Comparison of ENCODE assay signal across 8 cellular contexts in genomic region chr14:92951912-92952471, GRCh38. TPM values are rescaled to one million over a fixed set of nuclear protein-coding genes. Genes with fewer than 3 reads are reported as not detected.
DNase-seq lines count a peak whose midpoint lies in the region; ATAC-seq and TF ChIP-seq lines count a peak whose summit lies in the region.

No MANE protein-coding gene starts in this region.

- ATAC-seq in GM19324 (IDR thresholded peaks at IDR 0.05; ENCODE audit: low FRiP score, unreplicated experiment): peak; percentile 59

- intact Hi-C loops in activated T-helper 1 cell treated with anti-CD3 and anti-CD28 coated beads, Interleukin-12 subunit alpha, Interleukin-12 subunit beta, Interleukin-2, Interleukin-4 antibody, amounts not matched to agents 30 ng/mL and 10 ng/mL and 1 ng/mL, durations not matched to agents 14 hours and 24 hours and 36 hours (cut with micrococcal nuclease): loop anchor here (1.0 kb wide), 4 partner anchors 161 to 267 kb away; no protein-coding TSS in a partner anchor
- intact Hi-C loops in stomach (cut with DNase I; ENCODE audit: low total_unique reads): loop anchor here (10.0 kb wide), 1 partner anchor 183 kb away; no protein-coding TSS in a partner anchor

- no peak overlapping the region for H3K4me3 Mint-ChIP-seq in activated T-helper 1 cell treated with anti-CD3 and anti-CD28 coated beads, Interleukin-12 subunit alpha, Interleukin-12 subunit beta, Interleukin-2, Interleukin-4 antibody, amounts not matched to agents 30 ng/mL and 10 ng/mL and 1 ng/mL, durations not matched to agents 14 hours and 24 hours and 36 hours
- H3K4me3 Mint-ChIP-seq in neural crest cell: no peak overlapping the region

- no peaks in the 10 kb centered on the region for H3K9me3 Mint-ChIP-seq in activated T-helper 1 cell treated with anti-CD3 and anti-CD28 coated beads, Interleukin-12 subunit alpha, Interleukin-12 subunit beta, Interleukin-2, Interleukin-4 antibody, amounts not matched to agents 30 ng/mL and 10 ng/mL and 1 ng/mL, durations not matched to agents 14 hours and 24 hours and 36 hours
- H3K9me3 Mint-ChIP-seq in neural crest cell: no peaks in the 10 kb centered on the region

- no peak overlapping the region for H3K27ac ChIP-seq in stomach

- H3K27ac Mint-ChIP-seq in activated T-helper 1 cell treated with anti-CD3 and anti-CD28 coated beads, Interleukin-12 subunit alpha, Interleukin-12 subunit beta, Interleukin-2, Interleukin-4 antibody, amounts not matched to agents 30 ng/mL and 10 ng/mL and 1 ng/mL, durations not matched to agents 14 hours and 24 hours and 36 hours: peak overlapping the region; percentile 15
- H3K27ac Mint-ChIP-seq in neural crest cell (ENCODE audit: unreplicated experiment): no peak overlapping the region

- TF ChIP-seq POLR2A in stomach (IDR thresholded peaks at IDR 0.05): no peak

- peaks cover 0 to 13% (median 6%) of the 10 kb centered on the region in 4 donors for H3K4me1 ChIP-seq in stomach

- no peaks in the 10 kb centered on the region for H3K27me3 Mint-ChIP-seq in activated T-helper 1 cell treated with anti-CD3 and anti-CD28 coated beads, Interleukin-12 subunit alpha, Interleukin-12 subunit beta, Interleukin-2, Interleukin-4 antibody, amounts not matched to agents 30 ng/mL and 10 ng/mL and 1 ng/mL, durations not matched to agents 14 hours and 24 hours and 36 hours (ENCODE audit: insufficient read depth)
- no peaks in the 10 kb centered on the region for H3K27me3 Mint-ChIP-seq in neural crest cell (ENCODE audit: low read depth)

- TF ChIP-seq CTCF in neural crest cell (conservative IDR thresholded peaks at IDR 0.05) (peak; percentile 96), stomach (IDR thresholded peaks at IDR 0.05) (peak in 6 of 7 experiments; percentile 70 to 98 (median 94))

- no peaks in the 10 kb centered on the region for H3K27me3 ChIP-seq in stomach

- H3K36me3 Mint-ChIP-seq in activated T-helper 1 cell treated with anti-CD3 and anti-CD28 coated beads, Interleukin-12 subunit alpha, Interleukin-12 subunit beta, Interleukin-2, Interleukin-4 antibody, amounts not matched to agents 30 ng/mL and 10 ng/mL and 1 ng/mL, durations not matched to agents 14 hours and 24 hours and 36 hours (ENCODE audit: low read depth): no peaks in the 10 kb centered on the region
- no peaks in the 10 kb centered on the region for H3K36me3 Mint-ChIP-seq in neural crest cell (ENCODE audit: low read depth)

- H3K4me3 ChIP-seq in stomach: no peak overlapping the region

- no peaks in the 10 kb centered on the region for H3K9me3 ChIP-seq in stomach

- 15 to 28% (median 19%) methylated on average over 9 to 18 of the region's 18 CpGs for WGBS in stomach, 5 donors

- H3K36me3 ChIP-seq in stomach: peaks cover 7 to 92% (median 81%) of the 10 kb centered on the region in 4 donors

- no peaks in the 10 kb centered on the region for H3K4me1 Mint-ChIP-seq in activated T-helper 1 cell treated with anti-CD3 and anti-CD28 coated beads, Interleukin-12 subunit alpha, Interleukin-12 subunit beta, Interleukin-2, Interleukin-4 antibody, amounts not matched to agents 30 ng/mL and 10 ng/mL and 1 ng/mL, durations not matched to agents 14 hours and 24 hours and 36 hours (ENCODE audit: low read depth)
- peaks cover 4% of the 10 kb centered on the region for H3K4me1 Mint-ChIP-seq in neural crest cell

- no peak for TF ChIP-seq EP300 in stomach (IDR thresholded peaks at IDR 0.05)

- DNase-seq in C1 segment of cervical spinal cord (lab: John Stamatoyannopoulos, UW): peak in 13 of 14 donors; percentile 25 to 88 (median 71)
- peak; percentile 69 for DNase-seq in HPDE6-E6E7 (ENCODE audit: extremely low spot score)
- DNase-seq in activated T-helper 1 cell treated with anti-CD3 and anti-CD28 coated beads, Interleukin-12 subunit alpha, Interleukin-12 subunit beta, Interleukin-2, Interleukin-4 antibody, amounts not matched to agents 30 ng/mL and 10 ng/mL and 1 ng/mL, durations not matched to agents 14 hours and 24 hours and 36 hours (ENCODE audit: low spot score): peak; percentile 66
- DNase-seq in fibroblast of peridontal ligament (ENCODE audit: extremely low read depth): peak; percentile 64
- peak; percentile 78 for DNase-seq in neural crest cell (ENCODE audit: low read depth, low spot score)
- DNase-seq in stomach: peak; percentile 86

TF ChIP-seq in PFSK-1, 5 proteins besides CTCF, POLR2A, EP300 and RAD21:
- no peak for TF ChIP-seq REST (IDR thresholded peaks at IDR 0.05; ENCODE audit: insufficient read depth in 1 of 2, low read depth in 2 of 2, low read length in 2 of 2)
- TF ChIP-seq TAF1 (IDR thresholded peaks at IDR 0.05; ENCODE audit: borderline replicate concordance, insufficient read depth, low read length): no peak
- peak; percentile 40 for TF ChIP-seq FOXP2 (optimal IDR thresholded peaks at IDR 0.05; ENCODE audit: borderline replicate concordance, extremely low read depth, extremely low read length, insufficient read depth)
- no peak for TF ChIP-seq POLR2AphosphoS5 (IDR thresholded peaks at IDR 0.05; ENCODE audit: low read depth, low read length)

RNA-seq across cellular contexts. Expression of gene CHGA, which starts 29.0 kb away (rescaled TPM):
- not detected for polyA plus RNA-seq in PFSK-1 (2012; ENCODE audit: insufficient read length, low read depth)
- not detected in 2 replicates for total RNA-seq in activated T-helper 1 cell treated with anti-CD3 and anti-CD28 coated beads, Interleukin-12 subunit alpha, Interleukin-12 subunit beta, Interleukin-2, Interleukin-4 antibody, amounts not matched to agents 30 ng/mL and 10 ng/mL and 1 ng/mL, durations not matched to agents 14 hours and 24 hours and 36 hours
- total RNA-seq in neural crest cell (3.0 and 4.3 TPM in 2 replicates), stomach (100 to 1,000 TPM in 3 of 5 donors, 10 to 100 TPM in 1, 1 to 10 TPM in 1; 2.3 to 455 (median 211) TPM)
- 100 to 1,000 TPM in 2 of 3 donors, 10 to 100 TPM in 1; 37.7 to 134 (median 130) TPM for polyA plus RNA-seq in stomach
